ENCODE assay signal across 18 cellular contexts in genomic region chr13:62473190-62473943, GRCh38.
"Had no signal": no experiment of that assay in that cellular context is flagged by ENCODE, and none has a peak within 500 bp of the region (broad histone marks: within the 10 kb centered on the region; RNA-seq: fewer than 3 reads in every experiment).

No MANE protein-coding gene starts in this region.

- H3K36me3 Mint-ChIP-seq: naive thymus-derived CD4-positive, alpha-beta T cell had no signal

- H3K27me3 ChIP-seq: esophagus squamous epithelium, gastroesophageal sphincter, right atrium auricular region, suprapubic skin, thyroid gland, upper lobe of left lung, uterus had no signal

- H3K4me3 Mint-ChIP-seq: naive thymus-derived CD4-positive, alpha-beta T cell; nephron progenitor cell had no signal

- H3K27ac ChIP-seq: esophagus squamous epithelium, gastroesophageal sphincter, right atrium auricular region, suprapubic skin, thyroid gland, upper lobe of left lung, uterus had no signal

- H3K9me3 Mint-ChIP-seq: nephron progenitor cell had no signal

- DNase-seq: effector memory CD4-positive, alpha-beta T cell; esophagus squamous epithelium; foreskin fibroblast; glutamatergic neuron; islet precursor cell; left cardiac atrium; naive thymus-derived CD4-positive, alpha-beta T cell; nephron progenitor cell; posterior cingulate gyrus; small intestine; stimulated activated CD4-positive, alpha-beta T cell treated with anti-CD3 and anti-CD28 coated beads, Interleukin-12 subunit alpha, Interleukin-12 subunit beta, amount 100 ng/mL, for 4 hours; stimulated activated naive CD4-positive, alpha-beta T cell; thyroid gland; upper lobe of left lung; uterus had no signal

- H3K4me1 Mint-ChIP-seq: naive thymus-derived CD4-positive, alpha-beta T cell; nephron progenitor cell had no signal

- H3K27ac Mint-ChIP-seq: naive thymus-derived CD4-positive, alpha-beta T cell; nephron progenitor cell had no signal

- ATAC-seq: gastroesophageal sphincter; left cardiac atrium; naive thymus-derived CD4-positive, alpha-beta T cell had no signal

- H3K27me3 Mint-ChIP-seq: naive thymus-derived CD4-positive, alpha-beta T cell had no signal

- H3K4me3 ChIP-seq: esophagus squamous epithelium, gastroesophageal sphincter, right atrium auricular region, suprapubic skin, thyroid gland, upper lobe of left lung, uterus had no signal

- H3K9me3 ChIP-seq: gastroesophageal sphincter, suprapubic skin, thyroid gland, upper lobe of left lung, uterus had no signal

- H3K36me3 ChIP-seq: esophagus squamous epithelium, gastroesophageal sphincter, right atrium auricular region, suprapubic skin, thyroid gland, upper lobe of left lung, uterus had no signal

- FAIRE-seq: small intestine had no signal

- H3K4me1 ChIP-seq: esophagus squamous epithelium, gastroesophageal sphincter, right atrium auricular region, suprapubic skin, thyroid gland, upper lobe of left lung, uterus had no signal
